In the genomic region with DNA sequence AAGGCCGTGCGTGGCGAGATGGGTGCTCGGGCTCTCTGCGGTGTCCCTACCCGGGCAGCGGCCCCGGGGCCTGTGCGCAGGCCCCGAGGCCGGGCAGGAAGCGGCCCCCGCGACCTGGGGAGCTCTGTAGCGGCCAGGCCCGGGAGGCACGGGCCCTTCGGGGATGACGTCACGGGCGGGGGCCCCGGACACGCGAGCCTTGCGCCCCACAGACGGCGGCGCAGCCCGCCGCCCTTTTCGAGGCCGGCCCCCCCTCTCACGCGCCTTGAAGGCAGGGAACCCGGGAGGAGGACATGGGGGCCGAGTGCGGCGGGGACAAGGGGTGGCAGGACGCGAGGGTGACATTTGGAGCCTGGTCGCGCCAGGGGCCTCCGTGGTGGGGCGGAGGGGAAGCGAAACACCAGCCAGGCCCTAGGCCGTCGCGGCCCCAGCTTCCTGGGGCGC, we compare ENCODE assay signal across 1 cellular context.
TF ChIP-seq lines count a peak whose summit lies in the region.

No MANE protein-coding gene starts in this region.

TF ChIP-seq in GM12878, 131 proteins besides CTCF, POLR2A, EP300 and RAD21 (continued from another document):
- TF ChIP-seq, protein P1, sequence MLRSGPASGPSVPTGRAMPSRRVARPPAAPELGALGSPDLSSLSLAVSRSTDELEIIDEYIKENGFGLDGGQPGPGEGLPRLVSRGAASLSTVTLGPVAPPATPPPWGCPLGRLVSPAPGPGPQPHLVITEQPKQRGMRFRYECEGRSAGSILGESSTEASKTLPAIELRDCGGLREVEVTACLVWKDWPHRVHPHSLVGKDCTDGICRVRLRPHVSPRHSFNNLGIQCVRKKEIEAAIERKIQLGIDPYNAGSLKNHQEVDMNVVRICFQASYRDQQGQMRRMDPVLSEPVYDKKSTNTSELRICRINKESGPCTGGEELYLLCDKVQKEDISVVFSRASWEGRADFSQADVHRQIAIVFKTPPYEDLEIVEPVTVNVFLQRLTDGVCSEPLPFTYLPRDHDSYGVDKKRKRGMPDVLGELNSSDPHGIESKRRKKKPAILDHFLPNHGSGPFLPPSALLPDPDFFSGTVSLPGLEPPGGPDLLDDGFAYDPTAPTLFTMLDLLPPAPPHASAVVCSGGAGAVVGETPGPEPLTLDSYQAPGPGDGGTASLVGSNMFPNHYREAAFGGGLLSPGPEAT (IDR thresholded peaks at IDR 0.05; ENCODE audit: low read depth) = no peak
- TF ChIP-seq MTA3 (IDR thresholded peaks at IDR 0.05; ENCODE audit: borderline replicate concordance, low read length) (0 out of 2 replicates have a peak, but pooled peaks have one; percentile 19), HCFC1 (IDR thresholded peaks at IDR 0.05; ENCODE audit: low read length) (no peak), CREM (IDR thresholded peaks at IDR 0.05; ENCODE audit: low read depth) (peak; percentile 84), ATF7 (IDR thresholded peaks at IDR 0.05; ENCODE audit: low read depth) (peak; percentile 67), PAX5 (IDR thresholded peaks at IDR 0.05; ENCODE audit: borderline replicate concordance, low read depth, low read length) (peak; percentile 36; the same call in 1 of the 2 replicates), RCOR1 (conservative IDR thresholded peaks at IDR 0.05; ENCODE audit: low read depth, low read length) (no peak)
